In genomic region chr4:24470681-24471622, GRCh38 we compare ENCODE assay signal across 8 cellular contexts.
A peak's percentile ranks its signal among the peaks of the same experiment; 100 is the strongest.
DNase-seq lines count a peak whose midpoint lies in the region; ATAC-seq and TF ChIP-seq lines count a peak whose summit lies in the region.

No MANE protein-coding gene starts in this region.

- intact Hi-C loops in MCF 10A (cut with micrococcal nuclease) = no loop called here

- CTCF ChIA-PET in MCF 10A (lab: Yijun Ruan, JAX) = interaction anchor here (0.6 to 1.2 kb wide), 7 partner anchors 9 to 1310 kb away, joined by 3 to 6 read pairs (median 3); no protein-coding TSS in a partner anchor

- 1% methylated on average over 71 of the region's 90 CpGs for WGBS in smooth muscle cell (ENCODE audit: low lambda C conversion rate)

- H3K27ac ChIP-seq in ACC112 (ENCODE audit: low read depth, low read length) (no peak overlapping the region), RWPE2 (ENCODE audit: poor library complexity, severe bottlenecking) (no peak overlapping the region), smooth muscle cell (ENCODE audit: low read depth) (no peak overlapping the region)

- H3K27ac Mint-ChIP-seq in MCF 10A (ENCODE audit: low read depth, unreplicated experiment) (no peak overlapping the region), immature natural killer cell (peak overlapping the region in 2 of 6 donors; percentile 13 to 36)

- H3K79me2 ChIP-seq in ACC112 (ENCODE audit: control insufficient read depth, insufficient read depth, low read length, unreplicated experiment) = no peaks in the 10 kb centered on the region
- H3K79me2 ChIP-seq in smooth muscle cell (ENCODE audit: low read depth) = no peaks in the 10 kb centered on the region

- H3K27me3 ChIP-seq in ACC112 (ENCODE audit: insufficient read depth, low read length) (peaks cover 17% of the 10 kb centered on the region), RWPE2 (ENCODE audit: insufficient read depth, poor library complexity, severe bottlenecking) (peaks cover 43% of the 10 kb centered on the region), smooth muscle cell (ENCODE audit: low read depth) (peaks cover 42% of the 10 kb centered on the region)

- DNase-seq in GM13976 (ENCODE audit: low spot score) (peak; percentile 78), RWPE2 (ENCODE audit: low spot score) (no peak), MCF 10A (ENCODE audit: unreplicated experiment) (no peak), immature natural killer cell (no peak), smooth muscle cell (lab: John Stamatoyannopoulos, UW; ENCODE audit: unreplicated experiment) (peak; percentile 43)

- ATAC-seq in RWPE2 (ENCODE audit: low read depth) = peak; percentile 11; the same call in 1 of the 3 replicates
- no peak for ATAC-seq in GM21423 (IDR thresholded peaks at IDR 0.05; ENCODE audit: unreplicated experiment)
- ATAC-seq in HG03460 (IDR thresholded peaks at IDR 0.05; ENCODE audit: unreplicated experiment) = no peak

- in situ Hi-C loops in GM13976 (cut with MboI; ENCODE audit: low sequenced_read_pairs, unreplicated experiment) = no loop called here

- no peaks in the 10 kb centered on the region for H3F3A ChIP-seq in smooth muscle cell (ENCODE audit: low read depth)

- peak overlapping the region; percentile 85 for H3K4me2 ChIP-seq in smooth muscle cell

- peaks cover 19% of the 10 kb centered on the region for H3K4me1 Mint-ChIP-seq in MCF 10A (ENCODE audit: insufficient read depth, unreplicated experiment)
- peaks cover 27 to 40% of the 10 kb centered on the region in 2 donors for H3K4me1 Mint-ChIP-seq in immature natural killer cell

- H3K9me3 ChIP-seq in RWPE2 (ENCODE audit: severe bottlenecking) (no peaks in the 10 kb centered on the region), smooth muscle cell (replicated peaks; ENCODE audit: low read depth) (no peaks in the 10 kb centered on the region)

- H3K36me3 ChIP-seq in ACC112 (ENCODE audit: insufficient read depth, low read length) (no peaks in the 10 kb centered on the region), RWPE2 (ENCODE audit: low read depth) (no peaks in the 10 kb centered on the region), smooth muscle cell (ENCODE audit: low read depth) (no peaks in the 10 kb centered on the region)

- BruUV-seq in MCF 10A (replicated peaks; lab: Mats Ljungman, UMichigan) = no TSS peak

- H2AFZ ChIP-seq in ACC112 (ENCODE audit: low read length, unreplicated experiment) (peak overlapping the region; percentile 72), smooth muscle cell (ENCODE audit: low read depth) (peak overlapping the region; percentile 85)

- POLR2A ChIA-PET in MCF 10A (lab: Yijun Ruan, JAX) = interaction anchor here (1.3 kb wide), 1 partner anchor 113 kb away, joined by 4 read pairs; the partner anchor contains the start of gene DHX15

- no peaks in the 10 kb centered on the region for H3K36me3 Mint-ChIP-seq in MCF 10A (ENCODE audit: insufficient read depth, unreplicated experiment)
- no peaks in the 10 kb centered on the region for H3K36me3 Mint-ChIP-seq in immature natural killer cell

- no peaks in the 10 kb centered on the region for H3K9me3 Mint-ChIP-seq in MCF 10A (ENCODE audit: unreplicated experiment)
- peaks cover 0 to 6% (median 0%) of the 10 kb centered on the region in 6 donors for H3K9me3 Mint-ChIP-seq in immature natural killer cell

- TF ChIP-seq CTCF in GM13976 (IDR thresholded peaks at IDR 0.05; ENCODE audit: borderline replicate concordance, control extremely low read depth, extremely low read depth, insufficient read depth, missing control alignments) = no peak
- no peak for TF ChIP-seq CTCF in RWPE2 (IDR thresholded peaks at IDR 0.05; ENCODE audit: poor library complexity, severe bottlenecking)
- no peak for TF ChIP-seq CTCF in MCF 10A (IDR thresholded peaks at IDR 0.05; ENCODE audit: unreplicated experiment)
- no peak for TF ChIP-seq CTCF in smooth muscle cell (IDR thresholded peaks at IDR 0.05; ENCODE audit: borderline replicate concordance, insufficient read depth, poor library complexity, severe bottlenecking)

- H3K4me3 Mint-ChIP-seq in MCF 10A (ENCODE audit: unreplicated experiment) (peak overlapping the region; percentile 82), immature natural killer cell (peak overlapping the region; percentile 83 to 95 (median 87))

- H3K27me3 Mint-ChIP-seq in MCF 10A (ENCODE audit: insufficient read depth, unreplicated experiment) (peaks cover 16% of the 10 kb centered on the region), immature natural killer cell (ENCODE audit: low read depth in 3 of 3) (peaks cover 15 to 33% (median 32%) of the 10 kb centered on the region in 3 donors)

- H3K4me1 ChIP-seq in ACC112 (ENCODE audit: control insufficient read depth, insufficient read depth, low read length, unreplicated experiment) = peaks cover 10% of the 10 kb centered on the region
- H3K4me1 ChIP-seq in RWPE2 (ENCODE audit: insufficient read depth, poor library complexity, severe bottlenecking) = no peaks in the 10 kb centered on the region
- peaks cover 13% of the 10 kb centered on the region for H3K4me1 ChIP-seq in smooth muscle cell (ENCODE audit: low read depth)

- H3K9ac ChIP-seq in smooth muscle cell (ENCODE audit: low read depth) = no peak overlapping the region

- H3K4me3 ChIP-seq in ACC112 (ENCODE audit: low read depth, low read length) = peak overlapping the region; percentile 88
- H3K4me3 ChIP-seq in RWPE2 (ENCODE audit: severe bottlenecking) = peak overlapping the region; percentile 47
- peak overlapping the region; percentile 74 for H3K4me3 ChIP-seq in smooth muscle cell

- H4K20me1 ChIP-seq in smooth muscle cell (ENCODE audit: low read depth) = no peaks in the 10 kb centered on the region

Comparison
In these comparisons a context has a peak if more than half of its experiments do, and no peak if none do; other contexts are left out.
1. DNase-seq: peak in GM13976 (single experiment) and smooth muscle cell (single experiment); none in RWPE2 (single experiment), MCF 10A (single experiment) and immature natural killer cell (0 of 3).
2. Peak in every context shown above with its lines, with median percentiles within 50 percentile points of each other: H3K4me3 ChIP-seq.